In genomic region chr10:51244308-51244707, GRCh38 we compare ENCODE assay signal across 16 cellular contexts.
DNase-seq lines count a peak whose midpoint lies in the region; ATAC-seq and TF ChIP-seq lines count a peak whose summit lies in the region.
"Had no signal": no experiment of that assay in that cellular context is flagged by ENCODE, and none has a peak within 500 bp of the region (broad histone marks: within the 10 kb centered on the region; RNA-seq: fewer than 3 reads in every experiment).

No MANE protein-coding gene starts in this region.

- intact Hi-C loops in left ventricle myocardium inferior (cut with micrococcal nuclease) = no loop called here

- H2BK120ac ChIP-seq in neuronal stem cell (ENCODE audit: low read depth, low read length) = no peak overlapping the region

- H4K20me1 ChIP-seq in GM23338 (replicated peaks; ENCODE audit: insufficient read depth) = no peaks in the 10 kb centered on the region

- DNase-seq in GM23338 (ENCODE audit: low spot score) (peak; percentile 62), WTC11 (ENCODE audit: low spot score) (no peak), left ventricle myocardium inferior (no peak), neuronal stem cell (ENCODE audit: low spot score) (no peak), NCI-H748 (lab: John Stamatoyannopoulos, UW; ENCODE audit: unreplicated experiment) (no peak)
- DNase-seq in stimulated activated CD4-positive, alpha-beta T cell treated with anti-CD3 and anti-CD28 coated beads, Interleukin-4, amount 100 ng/mL, for 1 hour = no peak
- DNase-seq in stimulated activated CD4-positive, alpha-beta T cell treated with anti-CD3 and anti-CD28 coated beads, Interleukin-12 subunit alpha, Interleukin-12 subunit beta, amount 100 ng/mL, for 4 hours = no peak
- no peak for DNase-seq in activated CD4-positive, alpha-beta T cell treated with anti-CD3 and anti-CD28 coated beads, Interleukin-2, amount 10 ng/mL, durations not matched to agents 7 days and 5 days
- DNase-seq: activated CD4-positive, alpha-beta memory T cell treated with anti-CD3 and anti-CD28 coated beads for 36 hours; activated T-cell treated with anti-CD3 and anti-CD28 coated beads, Interleukin-2, amount 50 U/mL, for 72 hours; CD8-positive, alpha-beta memory T cell; H9; SIG-M5 had no signal

- H3K36me3 Mint-ChIP-seq in GM23338 (ENCODE audit: low read depth) (no peaks in the 10 kb centered on the region), WTC11 (no peaks in the 10 kb centered on the region)
- no peaks in the 10 kb centered on the region for H3K36me3 Mint-ChIP-seq in activated CD4-positive, alpha-beta T cell treated with anti-CD3 and anti-CD28 coated beads, Interleukin-2, amount 10 ng/mL, durations not matched to agents 7 days and 5 days (ENCODE audit: low read depth)
- H3K36me3 Mint-ChIP-seq: activated CD4-positive, alpha-beta memory T cell treated with anti-CD3 and anti-CD28 coated beads for 36 hours; CD8-positive, alpha-beta memory T cell had no signal

- no peaks in the 10 kb centered on the region for H3K79me1 ChIP-seq in neuronal stem cell (ENCODE audit: low read depth, low read length)

- no peaks in the 10 kb centered on the region for H3K9me2 ChIP-seq in GM23338 (ENCODE audit: insufficient read depth)

- no peak overlapping the region for H2BK12ac ChIP-seq in neuronal stem cell (ENCODE audit: low read length)

- H2AFZ ChIP-seq in GM23338 (no peak overlapping the region), neuronal stem cell (ENCODE audit: low read length) (peak overlapping the region; percentile 54)

- H3K4me1 Mint-ChIP-seq in GM23338 = peaks cover 53% of the 10 kb centered on the region
- peaks cover 58% of the 10 kb centered on the region for H3K4me1 Mint-ChIP-seq in WTC11
- no peaks in the 10 kb centered on the region for H3K4me1 Mint-ChIP-seq in activated CD4-positive, alpha-beta T cell treated with anti-CD3 and anti-CD28 coated beads, Interleukin-2, amount 10 ng/mL, durations not matched to agents 7 days and 5 days
- H3K4me1 Mint-ChIP-seq: CD8-positive, alpha-beta memory T cell had no signal

- peak overlapping the region; percentile 6 for H3K4me3 ChIP-seq in GM23338
- H3K4me3 ChIP-seq in left ventricle myocardium inferior = peak overlapping the region; percentile 26
- H3K4me3 ChIP-seq in neuronal stem cell (ENCODE audit: low read length in 2 of 2) = peak overlapping the region in 1 of 2 donors; percentile 4
- H3K4me3 ChIP-seq: K562, prostate gland, suprapubic skin had no signal

- peak overlapping the region; percentile 87 for H3K27ac Mint-ChIP-seq in GM23338
- peak overlapping the region; percentile 96 for H3K27ac Mint-ChIP-seq in WTC11
- H3K27ac Mint-ChIP-seq in activated CD4-positive, alpha-beta T cell treated with anti-CD3 and anti-CD28 coated beads, Interleukin-2, amount 10 ng/mL, durations not matched to agents 7 days and 5 days = no peak overlapping the region
- H3K27ac Mint-ChIP-seq: activated CD4-positive, alpha-beta memory T cell treated with anti-CD3 and anti-CD28 coated beads for 36 hours; activated T-cell treated with anti-CD3 and anti-CD28 coated beads, Interleukin-2, amount 50 U/mL, for 72 hours; CD8-positive, alpha-beta memory T cell had no signal

- ATAC-seq in GM23338 (peak; percentile 90), WTC11 (peak; percentile 78)
- ATAC-seq: activated T-cell treated with anti-CD3 and anti-CD28 coated beads, Interleukin-2, amount 50 U/mL, for 72 hours; K562 had no signal

- no peak overlapping the region for H2AK5ac ChIP-seq in neuronal stem cell (ENCODE audit: low read depth, low read length)

- no peaks in the 10 kb centered on the region for H3K79me2 ChIP-seq in GM23338 (replicated peaks; ENCODE audit: insufficient read depth)

- H4K91ac ChIP-seq in neuronal stem cell (ENCODE audit: low read depth, low read length, poor library complexity) = no peak overlapping the region

- H3K4ac ChIP-seq in neuronal stem cell (ENCODE audit: low read length) = no peak overlapping the region

- H3K23ac ChIP-seq in neuronal stem cell (ENCODE audit: low read depth, low read length, poor library complexity) = no peak overlapping the region

- no peaks in the 10 kb centered on the region for H3F3A ChIP-seq in GM23338 (replicated peaks; ENCODE audit: low read depth)

- H3K4me2 ChIP-seq in GM23338 (peak overlapping the region; percentile 53), neuronal stem cell (ENCODE audit: insufficient read depth, low read length, poor library complexity, severe bottlenecking) (no peak overlapping the region)

- TF ChIP-seq CTCF in GM23338 (conservative IDR thresholded peaks at IDR 0.05; ENCODE audit: low read depth in 2 of 2) (no peak), WTC11 (IDR thresholded peaks at IDR 0.05) (no peak), left ventricle myocardium inferior (IDR thresholded peaks at IDR 0.05; ENCODE audit: borderline replicate concordance) (no peak)

- H3K4me1 ChIP-seq in GM23338 (ENCODE audit: insufficient read depth) (peaks cover 36% of the 10 kb centered on the region), left ventricle myocardium inferior (peaks cover 60% of the 10 kb centered on the region), neuronal stem cell (ENCODE audit: control insufficient read depth in 2 of 2, insufficient read depth in 1 of 2, low read depth in 1 of 2, low read length in 2 of 2) (peaks cover 7 to 57% of the 10 kb centered on the region in 2 donors)
- H3K4me1 ChIP-seq: prostate gland had no signal

- no peak overlapping the region for H3K14ac ChIP-seq in neuronal stem cell (ENCODE audit: low read length)

- H3K27ac ChIP-seq in GM23338 (ENCODE audit: low read depth) = peak overlapping the region; percentile 67; the same call in 1 of the 2 replicates
- peak overlapping the region; percentile 73 for H3K27ac ChIP-seq in left ventricle myocardium inferior (replicated peaks)
- H3K27ac ChIP-seq in neuronal stem cell (replicated peaks; ENCODE audit: low read length) = no peak overlapping the region
- H3K27ac ChIP-seq: prostate gland, suprapubic skin had no signal

- CTCF ChIA-PET in WTC11 (lab: Charles Lee) = no interaction called here
- CTCF ChIA-PET in activated CD4-positive, alpha-beta T cell treated with anti-CD3 and anti-CD28 coated beads, Interleukin-2, amount 10 ng/mL, durations not matched to agents 7 days and 5 days (lab: Charles Lee) = no interaction called here

- WGBS in neuronal stem cell (ENCODE audit: extremely low coverage in 2 of 2, insufficient read length in 2 of 2, insufficient replicate concordance in 1 of 2), 2 donors = no CpG with 5 or more reads among the region's 1 CpG

- no peaks in the 10 kb centered on the region for H3K9me3 Mint-ChIP-seq in GM23338
- no peaks in the 10 kb centered on the region for H3K9me3 Mint-ChIP-seq in WTC11
- no peaks in the 10 kb centered on the region for H3K9me3 Mint-ChIP-seq in activated CD4-positive, alpha-beta T cell treated with anti-CD3 and anti-CD28 coated beads, Interleukin-2, amount 10 ng/mL, durations not matched to agents 7 days and 5 days
- H3K9me3 Mint-ChIP-seq: activated CD4-positive, alpha-beta memory T cell treated with anti-CD3 and anti-CD28 coated beads for 36 hours; activated T-cell treated with anti-CD3 and anti-CD28 coated beads, Interleukin-2, amount 50 U/mL, for 72 hours; CD8-positive, alpha-beta memory T cell; H9 had no signal

- no peak overlapping the region for H2BK5ac ChIP-seq in neuronal stem cell (ENCODE audit: low read length)

- H3K27me3 Mint-ChIP-seq in GM23338 (ENCODE audit: insufficient read depth, low read depth, poor library complexity) (peaks cover 2% of the 10 kb centered on the region), WTC11 (ENCODE audit: low read depth) (no peaks in the 10 kb centered on the region)
- no peaks in the 10 kb centered on the region for H3K27me3 Mint-ChIP-seq in activated CD4-positive, alpha-beta T cell treated with anti-CD3 and anti-CD28 coated beads, Interleukin-2, amount 10 ng/mL, durations not matched to agents 7 days and 5 days
- H3K27me3 Mint-ChIP-seq: activated CD4-positive, alpha-beta memory T cell treated with anti-CD3 and anti-CD28 coated beads for 36 hours; CD8-positive, alpha-beta memory T cell had no signal

- H3K9me3 ChIP-seq in left ventricle myocardium inferior (replicated peaks) (no peaks in the 10 kb centered on the region), neuronal stem cell (replicated peaks in 1 of 2; ENCODE audit: control insufficient read depth in 2 of 2, insufficient read depth in 1 of 2, low read depth in 1 of 2, low read length in 2 of 2) (no peaks in the 10 kb centered on the region)
- H3K9me3 ChIP-seq: prostate gland, suprapubic skin had no signal

- H3K36me3 ChIP-seq in GM23338 (ENCODE audit: insufficient read depth) = no peaks in the 10 kb centered on the region
- no peaks in the 10 kb centered on the region for H3K36me3 ChIP-seq in left ventricle myocardium inferior
- no peaks in the 10 kb centered on the region for H3K36me3 ChIP-seq in neuronal stem cell (replicated peaks in 1 of 2; ENCODE audit: control insufficient read depth in 2 of 2, insufficient read depth in 2 of 2, low read length in 2 of 2)
- H3K36me3 ChIP-seq: prostate gland, suprapubic skin had no signal

- POLR2A ChIA-PET in WTC11 (lab: Charles Lee) = no interaction called here
- POLR2A ChIA-PET in activated CD4-positive, alpha-beta T cell treated with anti-CD3 and anti-CD28 coated beads, Interleukin-2, amount 10 ng/mL, durations not matched to agents 7 days and 5 days (lab: Charles Lee) = no interaction called here

- H3K27me3 ChIP-seq in GM23338 (ENCODE audit: insufficient read depth) (no peaks in the 10 kb centered on the region), left ventricle myocardium inferior (ENCODE audit: low read depth) (no peaks in the 10 kb centered on the region), neuronal stem cell (ENCODE audit: control insufficient read depth in 3 of 3, insufficient read depth in 3 of 3, low read depth in 1 of 3, low read length in 3 of 3) (no peaks in the 10 kb centered on the region)
- H3K27me3 ChIP-seq: suprapubic skin had no signal

- no peak overlapping the region for H3K9ac ChIP-seq in neuronal stem cell (ENCODE audit: low read depth, low read length, poor library complexity)

- H3K18ac ChIP-seq in neuronal stem cell (ENCODE audit: low read length) = no peak overlapping the region

- no peak overlapping the region; the same call in 2 of the 3 replicates for H3K4me3 Mint-ChIP-seq in GM23338
- H3K4me3 Mint-ChIP-seq in WTC11 = peak overlapping the region; percentile 43
- no peak overlapping the region for H3K4me3 Mint-ChIP-seq in activated CD4-positive, alpha-beta T cell treated with anti-CD3 and anti-CD28 coated beads, Interleukin-2, amount 10 ng/mL, durations not matched to agents 7 days and 5 days
- H3K4me3 Mint-ChIP-seq: activated CD4-positive, alpha-beta memory T cell treated with anti-CD3 and anti-CD28 coated beads for 36 hours; activated T-cell treated with anti-CD3 and anti-CD28 coated beads, Interleukin-2, amount 50 U/mL, for 72 hours; CD8-positive, alpha-beta memory T cell had no signal

- H4K8ac ChIP-seq in neuronal stem cell (ENCODE audit: low read depth, low read length) = no peak overlapping the region

- no peak overlapping the region for H2BK15ac ChIP-seq in neuronal stem cell (ENCODE audit: low read length)

TF ChIP-seq in GM23338, 12 proteins besides CTCF, POLR2A, EP300 and RAD21 (continues in another document):
- TF ChIP-seq JUNB (IDR thresholded peaks at IDR 0.05; ENCODE audit: unreplicated experiment) (no peak), ZNF331 (CRISPR knock-in tag; IDR thresholded peaks at IDR 0.05; ENCODE audit: low read depth) (no peak)
